36 cellular contexts compared by ENCODE assay signal in the genomic region with DNA sequence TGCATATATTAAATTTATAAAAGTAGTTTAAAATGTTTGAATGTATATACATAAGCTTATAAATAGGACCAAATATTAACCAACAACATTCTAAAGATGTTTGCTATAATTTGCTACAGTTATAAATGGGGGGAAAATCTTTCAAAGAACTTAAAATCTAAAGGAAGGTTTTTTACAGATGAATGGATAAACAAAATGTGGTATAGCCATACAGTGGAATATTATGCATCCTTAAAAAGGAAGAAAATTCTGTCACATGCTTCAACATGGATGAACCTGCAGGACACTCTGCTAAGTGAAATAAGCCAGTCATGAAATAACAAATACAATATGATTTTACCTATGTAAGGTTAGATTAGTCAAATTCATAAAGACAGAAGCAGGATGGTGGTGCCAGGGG.
"Had no signal": no experiment of that assay in that cellular context is flagged by ENCODE, and none has a peak within 500 bp of the region (broad histone marks: within the 10 kb centered on the region; RNA-seq: fewer than 3 reads in every experiment).

No MANE protein-coding gene starts in this region.

- H3K4me3 ChIP-seq: ascending aorta, cardiac muscle cell had no signal

- H3K27ac Mint-ChIP-seq: activated B cell treated with CpG ODN at 0.5 μM for 24 hours; activated CD4-positive, alpha-beta memory T cell treated with anti-CD3 and anti-CD28 coated beads for 36 hours; activated CD4-positive, alpha-beta T cell treated with anti-CD3 and anti-CD28 coated beads, Interleukin-2, amount 10 ng/mL, durations not matched to agents 24 days and 14 days; activated CD8-positive, alpha-beta memory T cell treated with anti-CD3 and anti-CD28 coated beads, Interleukin-2, amount 10 ng/mL, durations not matched to agents 7 days and 5 days; activated CD8-positive, alpha-beta T cell treated with anti-CD3 and anti-CD28 coated beads, Interleukin-2, amount 10 ng/mL, durations not matched to agents 7 days and 5 days; activated naive CD4-positive, alpha-beta T cell treated with anti-CD3 and anti-CD28 coated beads, Interleukin-2, amount 10 ng/mL, durations not matched to agents 7 days and 5 days; activated naive CD4-positive, alpha-beta T cell treated with anti-CD3 and anti-CD28 coated beads, Interleukin-2, amount 50 U/mL, for 24 hours; activated naive CD8-positive, alpha-beta T cell; activated naive CD8-positive, alpha-beta T cell treated with anti-CD3 and anti-CD28 coated beads, Interleukin-2, amount 10 ng/mL, durations not matched to agents 7 days and 5 days; activated naive CD8-positive, alpha-beta T cell treated with anti-CD3 and anti-CD28 coated beads, Interleukin-2, amount 50 U/mL, for 24 hours; activated T-cell treated with anti-CD3 and anti-CD28 coated beads, Interleukin-2, amount 50 U/mL, for 24 hours; activated T-helper 2 cell treated with anti-CD3 and anti-CD28 coated beads, Interferon-gamma antibody, Interleukin-2, Interleukin-4, amounts not matched to agents 10 μg/mL and 5 μg/mL and 100 μg/mL, durations not matched to agents 14 hours and 24 hours and 36 hours; brain; T-helper 1 cell treated with Interleukin-12 subunit alpha and Interleukin-12 subunit beta and Interleukin-4 antibody, amounts not matched to agents 30 μg/mL and 1 μg/mL, for 36 hours; T-helper 2 cell treated with Interferon-gamma antibody and Interleukin-4, amounts not matched to agents 5 μg/mL and 100 μg/mL, for 36 hours had no signal

- H3K27me3 Mint-ChIP-seq: activated B cell treated with CpG ODN at 0.5 μM for 24 hours; activated CD4-positive, alpha-beta memory T cell treated with anti-CD3 and anti-CD28 coated beads for 36 hours; activated CD4-positive, alpha-beta T cell treated with anti-CD3 and anti-CD28 coated beads, Interleukin-2, amount 10 ng/mL, durations not matched to agents 24 days and 14 days; activated naive CD4-positive, alpha-beta T cell treated with anti-CD3 and anti-CD28 coated beads, Interleukin-2, amount 50 U/mL, for 24 hours; activated naive CD8-positive, alpha-beta T cell; activated naive CD8-positive, alpha-beta T cell treated with anti-CD3 and anti-CD28 coated beads, Interleukin-2, amount 10 ng/mL, durations not matched to agents 7 days and 5 days; activated naive CD8-positive, alpha-beta T cell treated with anti-CD3 and anti-CD28 coated beads, Interleukin-2, amount 50 U/mL, for 24 hours; activated T-cell treated with anti-CD3 and anti-CD28 coated beads, Interleukin-2, amount 50 U/mL, for 24 hours; brain; central memory CD8-positive, alpha-beta T cell had no signal

- H3K4me1 Mint-ChIP-seq: activated CD4-positive, alpha-beta T cell treated with anti-CD3 and anti-CD28 coated beads, Interleukin-2, amount 10 ng/mL, durations not matched to agents 24 days and 14 days; activated CD8-positive, alpha-beta memory T cell treated with anti-CD3 and anti-CD28 coated beads, Interleukin-2, amount 10 ng/mL, durations not matched to agents 7 days and 5 days; activated naive CD4-positive, alpha-beta T cell treated with anti-CD3 and anti-CD28 coated beads, Interleukin-2, amount 10 ng/mL, durations not matched to agents 7 days and 5 days; activated naive CD4-positive, alpha-beta T cell treated with anti-CD3 and anti-CD28 coated beads, Interleukin-2, amount 50 U/mL, for 24 hours; activated naive CD8-positive, alpha-beta T cell treated with anti-CD3 and anti-CD28 coated beads, Interleukin-2, amount 10 ng/mL, durations not matched to agents 7 days and 5 days; activated naive CD8-positive, alpha-beta T cell treated with anti-CD3 and anti-CD28 coated beads, Interleukin-2, amount 50 U/mL, for 24 hours; brain; central memory CD8-positive, alpha-beta T cell had no signal

- H3K27me3 ChIP-seq: ascending aorta, cardiac muscle cell had no signal

- H3K4me1 ChIP-seq: ascending aorta had no signal

- H3K36me3 Mint-ChIP-seq: activated CD4-positive, alpha-beta memory T cell treated with anti-CD3 and anti-CD28 coated beads for 36 hours; activated CD8-positive, alpha-beta memory T cell treated with anti-CD3 and anti-CD28 coated beads, Interleukin-2, amount 10 ng/mL, durations not matched to agents 7 days and 5 days; activated naive CD4-positive, alpha-beta T cell treated with anti-CD3 and anti-CD28 coated beads, Interleukin-2, amount 10 ng/mL, durations not matched to agents 7 days and 5 days; activated naive CD4-positive, alpha-beta T cell treated with anti-CD3 and anti-CD28 coated beads, Interleukin-2, amount 50 U/mL, for 24 hours; activated naive CD8-positive, alpha-beta T cell; activated naive CD8-positive, alpha-beta T cell treated with anti-CD3 and anti-CD28 coated beads, Interleukin-2, amount 10 ng/mL, durations not matched to agents 7 days and 5 days; brain had no signal

- H3K9me3 Mint-ChIP-seq: activated CD4-positive, alpha-beta T cell treated with anti-CD3 and anti-CD28 coated beads, Interleukin-2, amount 10 ng/mL, durations not matched to agents 24 days and 14 days; activated naive CD4-positive, alpha-beta T cell treated with anti-CD3 and anti-CD28 coated beads, Interleukin-2, amount 10 ng/mL, durations not matched to agents 7 days and 5 days; activated naive CD4-positive, alpha-beta T cell treated with anti-CD3 and anti-CD28 coated beads, Interleukin-2, amount 50 U/mL, for 24 hours; activated naive CD8-positive, alpha-beta T cell treated with anti-CD3 and anti-CD28 coated beads, Interleukin-2, amount 10 ng/mL, durations not matched to agents 7 days and 5 days; activated naive CD8-positive, alpha-beta T cell treated with anti-CD3 and anti-CD28 coated beads, Interleukin-2, amount 50 U/mL, for 24 hours; activated T-helper 2 cell treated with anti-CD3 and anti-CD28 coated beads, Interferon-gamma antibody, Interleukin-2, Interleukin-4, amounts not matched to agents 10 μg/mL and 5 μg/mL and 100 μg/mL, durations not matched to agents 14 hours and 24 hours and 36 hours; central memory CD8-positive, alpha-beta T cell; T-helper 1 cell treated with Interleukin-12 subunit alpha and Interleukin-12 subunit beta and Interleukin-4 antibody, amounts not matched to agents 30 μg/mL and 1 μg/mL, for 36 hours; T-helper 2 cell treated with Interferon-gamma antibody and Interleukin-4, amounts not matched to agents 5 μg/mL and 100 μg/mL, for 36 hours had no signal

- ATAC-seq: activated CD8-positive, alpha-beta memory T cell treated with anti-CD3 and anti-CD28 coated beads, Interleukin-2, amount 10 ng/mL, durations not matched to agents 7 days and 5 days; activated CD8-positive, alpha-beta T cell treated with anti-CD3 and anti-CD28 coated beads, Interleukin-2, amount 10 ng/mL, durations not matched to agents 7 days and 5 days; activated naive CD8-positive, alpha-beta T cell treated with anti-CD3 and anti-CD28 coated beads, Interleukin-2, amount 50 U/mL, for 24 hours had no signal

- H3K4me3 Mint-ChIP-seq: activated B cell treated with CpG ODN at 0.5 μM for 24 hours; activated CD4-positive, alpha-beta memory T cell treated with anti-CD3 and anti-CD28 coated beads for 36 hours; activated CD4-positive, alpha-beta T cell treated with anti-CD3 and anti-CD28 coated beads, Interleukin-2, amount 10 ng/mL, durations not matched to agents 24 days and 14 days; activated CD8-positive, alpha-beta memory T cell treated with anti-CD3 and anti-CD28 coated beads, Interleukin-2, amount 10 ng/mL, durations not matched to agents 7 days and 5 days; activated CD8-positive, alpha-beta T cell treated with anti-CD3 and anti-CD28 coated beads, Interleukin-2, amount 10 ng/mL, durations not matched to agents 7 days and 5 days; activated naive CD4-positive, alpha-beta T cell treated with anti-CD3 and anti-CD28 coated beads, Interleukin-2, amount 10 ng/mL, durations not matched to agents 7 days and 5 days; activated naive CD4-positive, alpha-beta T cell treated with anti-CD3 and anti-CD28 coated beads, Interleukin-2, amount 50 U/mL, for 24 hours; activated naive CD8-positive, alpha-beta T cell; activated naive CD8-positive, alpha-beta T cell treated with anti-CD3 and anti-CD28 coated beads, Interleukin-2, amount 10 ng/mL, durations not matched to agents 7 days and 5 days; activated naive CD8-positive, alpha-beta T cell treated with anti-CD3 and anti-CD28 coated beads, Interleukin-2, amount 50 U/mL, for 24 hours; activated T-cell treated with anti-CD3 and anti-CD28 coated beads, Interleukin-2, amount 50 U/mL, for 24 hours; brain; central memory CD8-positive, alpha-beta T cell; T-helper 1 cell treated with Interleukin-12 subunit alpha and Interleukin-12 subunit beta and Interleukin-4 antibody, amounts not matched to agents 30 μg/mL and 1 μg/mL, for 36 hours; T-helper 2 cell treated with Interferon-gamma antibody and Interleukin-4, amounts not matched to agents 5 μg/mL and 100 μg/mL, for 36 hours had no signal

- H3K36me3 ChIP-seq: ascending aorta, cardiac muscle cell had no signal

- DNase-seq: activated B cell treated with CpG ODN at 0.5 μM for 24 hours; activated CD4-positive, alpha-beta memory T cell treated with anti-CD3 and anti-CD28 coated beads for 36 hours; activated CD4-positive, alpha-beta T cell treated with anti-CD3 and anti-CD28 coated beads for 4 hours; activated CD4-positive, alpha-beta T cell treated with anti-CD3 and anti-CD28 coated beads, Interleukin-2, amount 10 ng/mL, durations not matched to agents 24 days and 14 days; activated CD4-positive, alpha-beta T cell treated with anti-CD3 and anti-CD28 coated beads, Interleukin-2, amount 50 U/mL, for 1 hour; activated CD4-positive, alpha-beta T cell treated with anti-CD3 and anti-CD28 coated beads, Interleukin-2, amount 50 U/mL, for 4 hours; activated CD4-positive, CD25-positive, alpha-beta regulatory T cell treated with anti-CD3 and anti-CD28 coated beads, Interleukin-2, amount 50 U/mL, for 72 hours; activated CD8-positive, alpha-beta memory T cell treated with anti-CD3 and anti-CD28 coated beads for 24 hours; activated CD8-positive, alpha-beta memory T cell treated with anti-CD3 and anti-CD28 coated beads, Interleukin-2, amount 10 ng/mL, durations not matched to agents 7 days and 5 days; activated CD8-positive, alpha-beta memory T cell treated with anti-CD3 and anti-CD28 coated beads, Interleukin-2, amount 50 U/mL, for 48 hours; activated CD8-positive, alpha-beta T cell treated with anti-CD3 and anti-CD28 coated beads, Interleukin-2, amount 10 ng/mL, durations not matched to agents 7 days and 5 days; activated effector memory CD4-positive, alpha-beta T cell treated with Interleukin-2 at 50 U/mL for 16 hours; activated gamma-delta T cell; activated naive CD4-positive, alpha-beta T cell treated with anti-CD3 and anti-CD28 coated beads, Interleukin-2, amount 10 ng/mL, durations not matched to agents 7 days and 5 days; activated naive CD4-positive, alpha-beta T cell treated with Interleukin-2 at 50 U/mL for 16 hours; activated naive CD8-positive, alpha-beta T cell treated with anti-CD3 and anti-CD28 coated beads, Interleukin-2, amount 10 ng/mL, durations not matched to agents 7 days and 5 days; activated naive CD8-positive, alpha-beta T cell treated with anti-CD3 and anti-CD28 coated beads, Interleukin-2, amount 50 U/mL, for 24 hours; activated T-cell treated with anti-CD3 and anti-CD28 coated beads, Interleukin-2, amount 50 U/mL, for 24 hours; activated T-cell treated with anti-CD3 and anti-CD28 coated beads, Interleukin-2, amount 50 U/mL, for 48 hours; amygdala; anterior cingulate cortex; caudate nucleus; cerebellar nuclear complex; T-helper 2 cell; T-helper 9 cell had no signal

- H3K27ac ChIP-seq: ascending aorta, cardiac muscle cell, VCaP had no signal

- FAIRE-seq: bronchial epithelial cell had no signal

- H3K9me3 ChIP-seq: ascending aorta had no signal
